11 cellular contexts compared by ENCODE assay signal in the genomic region with DNA sequence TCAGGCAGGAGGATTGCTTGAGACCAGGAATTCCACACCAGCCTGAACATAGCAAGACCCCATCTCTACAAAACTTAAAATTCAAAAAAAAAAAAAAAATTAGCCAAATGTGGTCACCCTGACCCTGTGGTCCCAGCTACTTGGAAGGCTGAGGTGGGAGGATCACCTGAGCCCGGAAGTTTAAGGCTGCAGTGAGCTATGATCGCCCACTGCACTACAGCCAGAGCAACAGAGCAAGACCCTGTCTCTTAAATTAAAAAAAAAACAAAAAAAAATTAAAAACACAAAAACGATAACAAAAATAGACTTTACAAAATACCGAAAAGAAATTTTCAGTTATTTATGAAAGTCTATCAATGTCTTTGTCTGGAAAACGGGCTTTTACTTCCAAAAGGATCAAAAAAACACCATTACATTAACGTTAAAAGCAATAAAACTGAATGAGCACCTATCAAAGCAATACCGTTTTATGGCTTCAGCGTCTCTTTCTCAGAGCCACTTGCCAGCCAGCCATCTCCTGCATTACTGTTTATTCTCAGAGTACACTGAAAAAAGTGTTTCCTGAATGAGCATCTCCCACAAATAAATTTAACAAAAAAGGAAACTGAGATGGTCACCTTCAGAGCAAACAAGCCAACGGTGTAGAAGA.
DNase-seq lines count a peak whose midpoint lies in the region; ATAC-seq lines count a peak whose summit lies in the region.
"Had no signal": no experiment of that assay in that cellular context is flagged by ENCODE, and none has a peak within 500 bp of the region (broad histone marks: within the 10 kb centered on the region; RNA-seq: fewer than 3 reads in every experiment).

No MANE protein-coding gene starts in this region.

- no peaks in the 10 kb centered on the region for H3K27me3 Mint-ChIP-seq in stimulated activated naive CD8-positive, alpha-beta T cell treated with anti-CD3 and anti-CD28 coated beads, Interleukin-15, Interleukin-2, amounts not matched to agents 100 ng/mL and 50 ng/mL, for 24 hours
- no peaks in the 10 kb centered on the region for H3K27me3 Mint-ChIP-seq in activated naive CD8-positive, alpha-beta T cell

- H3K9me3 Mint-ChIP-seq in stimulated activated naive CD8-positive, alpha-beta T cell treated with anti-CD3 and anti-CD28 coated beads, Interleukin-15, Interleukin-2, amounts not matched to agents 100 ng/mL and 50 ng/mL, for 24 hours, result no peaks in the 10 kb centered on the region
- no peaks in the 10 kb centered on the region for H3K9me3 Mint-ChIP-seq in activated naive CD8-positive, alpha-beta T cell (ENCODE audit: low read depth)

- peak overlapping the region; percentile 82 for H3K27ac Mint-ChIP-seq in stimulated activated naive CD8-positive, alpha-beta T cell treated with anti-CD3 and anti-CD28 coated beads, Interleukin-15, Interleukin-2, amounts not matched to agents 100 ng/mL and 50 ng/mL, for 24 hours
- peak overlapping the region; percentile 96 for H3K27ac Mint-ChIP-seq in activated naive CD8-positive, alpha-beta T cell

- no peaks in the 10 kb centered on the region for H3K9me3 ChIP-seq in mucosa of stomach (ENCODE audit: control insufficient read depth, low read length)

- peak overlapping the region; percentile 92 for H3K4me3 Mint-ChIP-seq in stimulated activated naive CD8-positive, alpha-beta T cell treated with anti-CD3 and anti-CD28 coated beads, Interleukin-15, Interleukin-2, amounts not matched to agents 100 ng/mL and 50 ng/mL, for 24 hours
- H3K4me3 Mint-ChIP-seq in activated naive CD8-positive, alpha-beta T cell, result peak overlapping the region; percentile 79

- peaks cover 11% of the 10 kb centered on the region for H3K36me3 Mint-ChIP-seq in stimulated activated naive CD8-positive, alpha-beta T cell treated with anti-CD3 and anti-CD28 coated beads, Interleukin-15, Interleukin-2, amounts not matched to agents 100 ng/mL and 50 ng/mL, for 24 hours (ENCODE audit: low read depth)
- H3K36me3 Mint-ChIP-seq in activated naive CD8-positive, alpha-beta T cell, result peaks cover 5% of the 10 kb centered on the region

- DNase-seq in stimulated activated naive CD8-positive, alpha-beta T cell treated with anti-CD3 and anti-CD28 coated beads, Interleukin-15, Interleukin-2, amounts not matched to agents 100 U/mL and 50 U/mL, for 24 hours, result no peak
- DNase-seq in ecto neural progenitor cell (ENCODE audit: low spot score), result no peak
- no peak for DNase-seq in NCI-H446 (lab: John Stamatoyannopoulos, UW)
- DNase-seq in stimulated activated CD8-positive, alpha-beta memory T cell treated with anti-CD3 and anti-CD28 coated beads, Interleukin-4, amount 100 ng/mL, for 48 hours, result no peak
- DNase-seq: activated CD4-positive, alpha-beta T cell treated with anti-CD3 and anti-CD28 coated beads, Interleukin-2, amount 50 U/mL, for 4 hours; cerebellar nuclear complex; NCI-H1105 treated with DMSO at 0.1 percent for 48 hours had no signal

- no peaks in the 10 kb centered on the region for H3K27me3 ChIP-seq in mucosa of stomach (ENCODE audit: control insufficient read depth, insufficient read depth, low read length)

- peaks cover 63% of the 10 kb centered on the region for H3K4me1 ChIP-seq in mucosa of stomach (ENCODE audit: control insufficient read depth, insufficient read depth, low read length)

- H3K4me3 ChIP-seq in mucosa of stomach (ENCODE audit: low read length), result no peak overlapping the region

- H3K4me1 Mint-ChIP-seq in stimulated activated naive CD8-positive, alpha-beta T cell treated with anti-CD3 and anti-CD28 coated beads, Interleukin-15, Interleukin-2, amounts not matched to agents 100 ng/mL and 50 ng/mL, for 24 hours (ENCODE audit: low read depth), result peaks cover 90% of the 10 kb centered on the region
- H3K4me1 Mint-ChIP-seq in activated naive CD8-positive, alpha-beta T cell (ENCODE audit: low read depth), result peaks cover 82% of the 10 kb centered on the region

- peak overlapping the region; percentile 3 for H3K9ac ChIP-seq in mucosa of stomach (ENCODE audit: low read length)

- ATAC-seq in stimulated activated naive CD8-positive, alpha-beta T cell treated with anti-CD3 and anti-CD28 coated beads, Interleukin-15, Interleukin-2, amounts not matched to agents 100 U/mL and 50 U/mL, for 24 hours, result no peak
- ATAC-seq in HG02981 (IDR thresholded peaks at IDR 0.05; ENCODE audit: unreplicated experiment), result no peak

- no peaks in the 10 kb centered on the region for H3K36me3 ChIP-seq in mucosa of stomach (ENCODE audit: control insufficient read depth, insufficient read depth, low read length)
